In genomic region chr12:32897688-32898573, GRCh38 we compare ENCODE assay signal across 1 cellular context.
TF ChIP-seq lines count a peak whose summit lies in the region.

No MANE protein-coding gene starts in this region.

TF ChIP-seq in HEK293, 187 proteins besides CTCF, POLR2A, EP300 and RAD21 (continued from another document and continues in another):
- peak; percentile 58 for TF ChIP-seq ZNF18 (tag by site-specific recombination; IDR thresholded peaks at IDR 0.05)
- no peak for TF ChIP-seq ZNF555 (tag by site-specific recombination; conservative IDR thresholded peaks at IDR 0.05)
- TF ChIP-seq ZNF510 (tag by site-specific recombination; IDR thresholded peaks at IDR 0.05; ENCODE audit: insufficient replicate concordance): no peak
- TF ChIP-seq MEIS1 (CRISPR knock-in tag; IDR thresholded peaks at IDR 0.05; ENCODE audit: borderline replicate concordance): no peak
- no peak for TF ChIP-seq ZNF10 (tag by site-specific recombination; IDR thresholded peaks at IDR 0.05)
- no peak for TF ChIP-seq MYNN (tag by site-specific recombination; IDR thresholded peaks at IDR 0.05; ENCODE audit: borderline replicate concordance)
- TF ChIP-seq ZNF112 (tag by site-specific recombination; IDR thresholded peaks at IDR 0.05): no peak
- TF ChIP-seq ZBTB48 (tag by site-specific recombination; IDR thresholded peaks at IDR 0.05): no peak
- TF ChIP-seq, protein P1, sequence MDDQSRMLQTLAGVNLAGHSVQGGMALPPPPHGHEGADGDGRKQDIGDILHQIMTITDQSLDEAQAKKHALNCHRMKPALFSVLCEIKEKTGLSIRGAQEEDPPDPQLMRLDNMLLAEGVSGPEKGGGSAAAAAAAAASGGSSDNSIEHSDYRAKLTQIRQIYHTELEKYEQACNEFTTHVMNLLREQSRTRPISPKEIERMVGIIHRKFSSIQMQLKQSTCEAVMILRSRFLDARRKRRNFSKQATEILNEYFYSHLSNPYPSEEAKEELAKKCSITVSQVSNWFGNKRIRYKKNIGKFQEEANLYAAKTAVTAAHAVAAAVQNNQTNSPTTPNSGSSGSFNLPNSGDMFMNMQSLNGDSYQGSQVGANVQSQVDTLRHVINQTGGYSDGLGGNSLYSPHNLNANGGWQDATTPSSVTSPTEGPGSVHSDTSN (CRISPR knock-in tag; IDR thresholded peaks at IDR 0.05): no peak
- TF ChIP-seq MZF1 (tag by site-specific recombination; IDR thresholded peaks at IDR 0.05; ENCODE audit: borderline replicate concordance): no peak
- TF ChIP-seq ZNF354C (tag by site-specific recombination; IDR thresholded peaks at IDR 0.05; ENCODE audit: borderline replicate concordance, low read depth): no peak
- no peak for TF ChIP-seq ZNF549 (tag by site-specific recombination; IDR thresholded peaks at IDR 0.05)
- no peak for TF ChIP-seq ZNF311 (tag by site-specific recombination; IDR thresholded peaks at IDR 0.05; ENCODE audit: borderline replicate concordance)
- TF ChIP-seq REST (tag by site-specific recombination; IDR thresholded peaks at IDR 0.05): no peak
- TF ChIP-seq FEZF1 (tag by site-specific recombination; IDR thresholded peaks at IDR 0.05): peak; percentile 90
- TF ChIP-seq ZNF140 (tag by site-specific recombination; IDR thresholded peaks at IDR 0.05): no peak
- no peak for TF ChIP-seq ZNF292 (tag by site-specific recombination; IDR thresholded peaks at IDR 0.05; ENCODE audit: borderline replicate concordance, low read depth)
- TF ChIP-seq ZXDB (tag by site-specific recombination; IDR thresholded peaks at IDR 0.05): peak; percentile 79
- TF ChIP-seq ZNF514 (tag by site-specific recombination; IDR thresholded peaks at IDR 0.05): no peak
- TF ChIP-seq SP7 (tag by site-specific recombination; IDR thresholded peaks at IDR 0.05): peak; percentile 34; the same call in 1 of the 2 replicates
- no peak for TF ChIP-seq ZFP37 (tag by site-specific recombination; IDR thresholded peaks at IDR 0.05)
- TF ChIP-seq PRDM6 (tag by site-specific recombination; IDR thresholded peaks at IDR 0.05): peak; percentile 85
- no peak for TF ChIP-seq ZNF280C (tag by site-specific recombination; IDR thresholded peaks at IDR 0.05)
- TF ChIP-seq ZNF843 (tag by site-specific recombination; IDR thresholded peaks at IDR 0.05): peak; percentile 52; the same call in 1 of the 2 replicates
- TF ChIP-seq ZNF184 (tag by site-specific recombination; IDR thresholded peaks at IDR 0.05): no peak
- TF ChIP-seq ZNF16 (tag by site-specific recombination; IDR thresholded peaks at IDR 0.05; ENCODE audit: low read depth): no peak
- TF ChIP-seq EGR2 (tag by site-specific recombination; IDR thresholded peaks at IDR 0.05; ENCODE audit: low read depth): no peak
- no peak for TF ChIP-seq ZNF777 (tag by site-specific recombination; IDR thresholded peaks at IDR 0.05; ENCODE audit: borderline replicate concordance)
- TF ChIP-seq HOXC10 (CRISPR knock-in tag; IDR thresholded peaks at IDR 0.05): no peak
- no peak for TF ChIP-seq ZNF529 (tag by site-specific recombination; IDR thresholded peaks at IDR 0.05; ENCODE audit: insufficient replicate concordance)
- TF ChIP-seq ZNF658 (tag by site-specific recombination; IDR thresholded peaks at IDR 0.05): no peak
- TF ChIP-seq ZNF530 (tag by site-specific recombination; IDR thresholded peaks at IDR 0.05; ENCODE audit: low read depth): no peak
- TF ChIP-seq ZNF677 (tag by site-specific recombination; IDR thresholded peaks at IDR 0.05): no peak
- no peak for TF ChIP-seq WT1 (tag by site-specific recombination; IDR thresholded peaks at IDR 0.05)
- TF ChIP-seq REPIN1 (tag by site-specific recombination; IDR thresholded peaks at IDR 0.05; ENCODE audit: low read depth): no peak
- no peak for TF ChIP-seq ZNF768 (tag by site-specific recombination; IDR thresholded peaks at IDR 0.05)
- no peak for TF ChIP-seq SP2 (tag by site-specific recombination; IDR thresholded peaks at IDR 0.05)
- TF ChIP-seq ZNF23 (tag by site-specific recombination; IDR thresholded peaks at IDR 0.05; ENCODE audit: borderline replicate concordance): no peak
- no peak for TF ChIP-seq ZFP3 (tag by site-specific recombination; IDR thresholded peaks at IDR 0.05; ENCODE audit: low read depth)
- TF ChIP-seq TRIM28 (IDR thresholded peaks at IDR 0.05; ENCODE audit: borderline replicate concordance, low read length): no peak
- no peak for TF ChIP-seq ZNF558 (tag by site-specific recombination; IDR thresholded peaks at IDR 0.05)
- no peak for TF ChIP-seq SP3 (tag by site-specific recombination; IDR thresholded peaks at IDR 0.05)
- TF ChIP-seq ZBTB21 (tag by site-specific recombination; IDR thresholded peaks at IDR 0.05): no peak
- TF ChIP-seq TCF7L2 (IDR thresholded peaks at IDR 0.05; ENCODE audit: borderline replicate concordance, low read depth, low read length): peak; percentile 59; the same call in 1 of the 2 replicates
- TF ChIP-seq SCRT1 (tag by site-specific recombination; IDR thresholded peaks at IDR 0.05; ENCODE audit: borderline replicate concordance): 0 out of 2 replicates have a peak, but pooled peaks have one; percentile 25
- TF ChIP-seq ZBTB6 (tag by site-specific recombination; IDR thresholded peaks at IDR 0.05): no peak
- no peak for TF ChIP-seq KLF16 (tag by site-specific recombination; IDR thresholded peaks at IDR 0.05)
- no peak for TF ChIP-seq ZNF175 (tag by site-specific recombination; IDR thresholded peaks at IDR 0.05)
- TF ChIP-seq KLF9 (tag by site-specific recombination; IDR thresholded peaks at IDR 0.05; ENCODE audit: low read depth): no peak
- no peak for TF ChIP-seq ZEB2 (tag by site-specific recombination; IDR thresholded peaks at IDR 0.05)
- no peak for TF ChIP-seq ZNF473 (tag by site-specific recombination; IDR thresholded peaks at IDR 0.05)
- no peak for TF ChIP-seq ZNF121 (tag by site-specific recombination; IDR thresholded peaks at IDR 0.05)
- no peak for TF ChIP-seq ZBTB11 (tag by site-specific recombination; conservative IDR thresholded peaks at IDR 0.05; ENCODE audit: low read depth)
- TF ChIP-seq, protein P2, sequence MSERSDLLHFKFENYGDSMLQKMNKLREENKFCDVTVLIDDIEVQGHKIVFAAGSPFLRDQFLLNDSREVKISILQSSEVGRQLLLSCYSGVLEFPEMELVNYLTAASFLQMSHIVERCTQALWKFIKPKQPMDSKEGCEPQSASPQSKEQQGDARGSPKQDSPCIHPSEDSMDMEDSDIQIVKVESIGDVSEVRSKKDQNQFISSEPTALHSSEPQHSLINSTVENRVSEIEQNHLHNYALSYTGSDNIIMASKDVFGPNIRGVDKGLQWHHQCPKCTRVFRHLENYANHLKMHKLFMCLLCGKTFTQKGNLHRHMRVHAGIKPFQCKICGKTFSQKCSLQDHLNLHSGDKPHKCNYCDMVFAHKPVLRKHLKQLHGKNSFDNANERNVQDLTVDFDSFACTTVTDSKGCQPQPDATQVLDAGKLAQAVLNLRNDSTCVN (tag by site-specific recombination; optimal IDR thresholded peaks at IDR 0.05): no peak
- TF ChIP-seq ZNF214 (tag by site-specific recombination; IDR thresholded peaks at IDR 0.05; ENCODE audit: borderline replicate concordance): no peak
- TF ChIP-seq ZNF626 (tag by site-specific recombination; IDR thresholded peaks at IDR 0.05): no peak
- no peak for TF ChIP-seq ZNF623 (tag by site-specific recombination; IDR thresholded peaks at IDR 0.05)
